ENCODE assay signal across 8 cellular contexts in the genomic region with DNA sequence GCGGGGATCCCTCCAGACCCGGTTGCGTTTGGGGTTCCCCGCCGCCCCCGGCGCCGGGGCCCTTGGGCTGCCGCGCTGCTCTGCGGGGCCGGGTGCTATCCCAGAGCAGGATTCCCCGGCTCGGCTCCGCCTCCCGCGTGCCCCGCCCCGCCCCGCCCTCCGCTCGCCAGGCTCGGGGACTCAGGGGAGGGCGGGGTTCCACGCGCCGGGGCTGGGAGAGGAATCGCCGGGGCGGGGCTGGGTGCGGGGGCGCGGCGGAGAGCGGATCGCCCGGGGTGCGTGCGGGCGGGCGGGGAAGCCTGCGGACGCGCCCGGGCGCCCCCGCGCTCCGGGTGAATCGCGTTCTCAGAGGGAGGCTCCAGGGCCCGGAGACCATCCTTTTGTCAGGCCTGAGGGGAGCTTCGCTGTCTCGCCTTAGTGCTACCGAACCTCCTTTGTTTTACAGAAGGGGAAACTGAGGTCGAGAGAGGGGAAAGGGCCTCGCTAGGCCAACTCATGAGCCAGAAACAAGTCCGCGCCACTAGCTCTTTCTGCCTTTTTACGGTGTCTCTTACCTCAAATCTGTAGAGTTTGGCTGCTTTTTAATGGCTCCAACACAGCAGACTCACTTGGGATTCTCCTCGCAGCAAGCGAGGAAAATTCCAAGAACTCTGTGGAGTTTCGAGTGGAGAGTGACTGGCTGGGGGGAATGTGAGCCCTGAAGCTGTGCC. TPM values are rescaled to one million over a fixed set of nuclear protein-coding genes. Genes with fewer than 3 reads are reported as not detected.
DNase-seq lines count a peak whose midpoint lies in the region; ATAC-seq and TF ChIP-seq lines count a peak whose summit lies in the region.

A gene (minus strand): TSS at position 82 of the 710 bp plus-strand sequence. CDS start 260 bp downstream, outside the sequence.

- H3K4me1 Mint-ChIP-seq in T-cell (peaks cover 14 to 16% (median 14%) of the 10 kb centered on the region in 3 donors), progenitor cell of endocrine pancreas (ENCODE audit: low read depth) (peaks cover 13% of the 10 kb centered on the region)

- POLR2A ChIA-PET in T-cell (lab: Charles Lee), result no interaction called here

- H3K4me3 ChIP-seq in right atrium auricular region (peak within 1 kb of the TSS; percentile 24 to 60), upper lobe of left lung (peak within 1 kb of the TSS in 3 of 4 donors; percentile 58 to 64 (median 60))

- H3K27ac Mint-ChIP-seq in T-cell (no peak within 1 kb of the TSS), progenitor cell of endocrine pancreas (no peak within 1 kb of the TSS)

- CTCF ChIA-PET in T-cell (lab: Charles Lee), result interaction anchor here in 1 of 2 donors (1.1 kb wide), 1 partner anchor 189 kb away, joined by 3 read pairs; no protein-coding TSS in a partner anchor

- TF ChIP-seq CTCF in right atrium auricular region (IDR thresholded peaks at IDR 0.05) (no peak), progenitor cell of endocrine pancreas (IDR thresholded peaks at IDR 0.05; ENCODE audit: unreplicated experiment) (no peak), upper lobe of left lung (IDR thresholded peaks at IDR 0.05) (no peak)

- no peak for TF ChIP-seq EP300 in upper lobe of left lung (IDR thresholded peaks at IDR 0.05)

- H3K27me3 ChIP-seq in right atrium auricular region, result peaks cover 0 to 3% of the 10 kb centered on the region in 2 donors
- peaks cover 0 to 17% (median 9%) of the 10 kb centered on the region in 4 donors for H3K27me3 ChIP-seq in upper lobe of left lung

- DNase-seq in AML-193 (lab: John Stamatoyannopoulos, UW) (peak; percentile 43 to 44), HPDE6-E6E7 (ENCODE audit: extremely low spot score) (peak; percentile 57), T-cell (peak; percentile 24 to 68 (median 46)), amniotic epithelial cell (ENCODE audit: low read depth) (peak; percentile 48), right atrium auricular region (ENCODE audit: low spot score) (peak; percentile 61), progenitor cell of endocrine pancreas (ENCODE audit: low spot score, unreplicated experiment) (peak; percentile 50), upper lobe of left lung (peak; percentile 87 to 97)

- H3K36me3 ChIP-seq in right atrium auricular region (no peaks in the 10 kb centered on the region), upper lobe of left lung (no peaks in the 10 kb centered on the region)

- H3K4me3 Mint-ChIP-seq in T-cell, result peak within 1 kb of the TSS; percentile 59 to 87 (median 73)
- H3K4me3 Mint-ChIP-seq in progenitor cell of endocrine pancreas (ENCODE audit: low read depth), result peak within 1 kb of the TSS; percentile 68

- no peaks in the 10 kb centered on the region for H3K9me3 ChIP-seq in right atrium auricular region
- H3K9me3 ChIP-seq in upper lobe of left lung, result no peaks in the 10 kb centered on the region

- H3K9me3 Mint-ChIP-seq in T-cell, result no peaks in the 10 kb centered on the region
- no peaks in the 10 kb centered on the region for H3K9me3 Mint-ChIP-seq in progenitor cell of endocrine pancreas (ENCODE audit: low read depth)

- H3K4me1 ChIP-seq in right atrium auricular region (peaks cover 0 to 11% of the 10 kb centered on the region in 2 donors), upper lobe of left lung (peaks cover 11 to 20% (median 11%) of the 10 kb centered on the region in 4 donors)

- no peak for TF ChIP-seq POLR2A in upper lobe of left lung (IDR thresholded peaks at IDR 0.05)

- ATAC-seq in GM19351 (IDR thresholded peaks at IDR 0.05; ENCODE audit: unreplicated experiment), result peak; percentile 73
- ATAC-seq in T-cell (replicated peaks in 1 of 4), result peak; percentile 79 to 90 (median 80)
- ATAC-seq in upper lobe of left lung (ENCODE audit: low FRiP score in 2 of 2), result peak; percentile 62 to 95

- H3K27ac ChIP-seq in right atrium auricular region, result no peak within 1 kb of the TSS
- peak within 1 kb of the TSS in 1 of 4 donors; percentile 19 for H3K27ac ChIP-seq in upper lobe of left lung

- H3K36me3 Mint-ChIP-seq in T-cell (no peaks in the 10 kb centered on the region), progenitor cell of endocrine pancreas (ENCODE audit: insufficient read depth) (no peaks in the 10 kb centered on the region)

- H3K27me3 Mint-ChIP-seq in T-cell, result peaks cover 73 to 77% of the 10 kb centered on the region in 2 donors
- peaks cover 76% of the 10 kb centered on the region for H3K27me3 Mint-ChIP-seq in progenitor cell of endocrine pancreas

- 5 to 7% methylated on average over 9 to 28 of the region's 63 CpGs for WGBS in upper lobe of left lung, 2 donors

RNA-seq across cellular contexts. Expression of the gene that starts here (rescaled TPM):
- total RNA-seq in T-cell (under 1 TPM; 0.13 to 0.26 (median 0.16) TPM), right atrium auricular region (not detected), progenitor cell of endocrine pancreas (3.8 and 4.9 TPM in 2 replicates), upper lobe of left lung (1 to 10 TPM in 2 of 6 donors, under 1 TPM in 1, not detected in 3; 0.76 to 3.8 (median 1.7) TPM)

Comparison
In these comparisons a context has a peak if more than half of its experiments do, and no peak if none do; other contexts are left out.
1. Peak in DNase-seq and ATAC-seq in T-cell; RNA of the gene not detected or under 1 TPM.
2. Peak in DNase-seq and H3K4me3 ChIP-seq in right atrium auricular region; RNA of the gene not detected or under 1 TPM.